8 cellular contexts compared by ENCODE assay signal in genomic region chr11:2929880-2930704, GRCh38. TPM values are rescaled to one million over a fixed set of nuclear protein-coding genes. Genes with fewer than 3 reads are reported as not detected.
DNase-seq lines count a peak whose midpoint lies in the region; ATAC-seq and TF ChIP-seq lines count a peak whose summit lies in the region.

No MANE protein-coding gene starts in this region.

- intact Hi-C loops in adrenal gland (cut with DNase I): no loop called here

- H2AFZ ChIP-seq in GM23338: peak overlapping the region; percentile 91

- H3K4me2 ChIP-seq in GM23338: peak overlapping the region; percentile 98

- H3K36me3 Mint-ChIP-seq in GM23338 (ENCODE audit: low read depth): no peaks in the 10 kb centered on the region; the same call in 1 of the 3 replicates

- H3K27me3 ChIP-seq in GM23338 (ENCODE audit: insufficient read depth): peaks cover 41% of the 10 kb centered on the region
- H3K27me3 ChIP-seq in adrenal gland: peaks cover 11% of the 10 kb centered on the region
- peaks cover 57% of the 10 kb centered on the region for H3K27me3 ChIP-seq in iPS-20b (ENCODE audit: insufficient read depth, low read length)

- H3F3A ChIP-seq in GM23338 (replicated peaks; ENCODE audit: low read depth): peaks cover 6% of the 10 kb centered on the region; the same call in 1 of the 2 replicates

- H3K4me3 Mint-ChIP-seq in GM23338: peak overlapping the region; percentile 70

- no peaks in the 10 kb centered on the region for H3K36me3 ChIP-seq in GM23338 (ENCODE audit: insufficient read depth)
- H3K36me3 ChIP-seq in adrenal gland (replicated peaks in 1 of 2): no peaks in the 10 kb centered on the region
- no peaks in the 10 kb centered on the region for H3K36me3 ChIP-seq in iPS-20b (ENCODE audit: insufficient read depth, low read depth, low read length)

- H3K9me2 ChIP-seq in GM23338 (ENCODE audit: insufficient read depth): no peaks in the 10 kb centered on the region

- H3K4me1 Mint-ChIP-seq in GM23338: peaks cover 13% of the 10 kb centered on the region; the same call in 1 of the 3 replicates

- H3K79me2 ChIP-seq in GM23338 (replicated peaks; ENCODE audit: insufficient read depth): no peaks in the 10 kb centered on the region

- H3K9ac ChIP-seq in iPS-20b (ENCODE audit: low read depth, low read length): 0 out of 2 replicates have a peak overlapping the region, but pooled peaks have one; percentile 25

- DNase-seq in DMS153 treated with DMSO at 0.1 percent for 48 hours (lab: John Stamatoyannopoulos, UW; ENCODE audit: unreplicated experiment) (peak; percentile 65), GM23338 (ENCODE audit: low spot score) (peak; percentile 69), NOMO-1 (lab: John Stamatoyannopoulos, UW; ENCODE audit: unreplicated experiment in 2 of 2) (peak; percentile 44 to 63), adrenal gland (peak in 2 of 7 donors; percentile 27 to 40), inferior parietal cortex (ENCODE audit: extremely low spot score) (no peak)
- DNase-seq in stimulated activated CD4-positive, alpha-beta T cell treated with anti-CD3 and anti-CD28 coated beads, Interleukin-2, amount 100 ng/mL, for 24 hours: peak; percentile 48 to 49

- H3K4me3 ChIP-seq in GM23338 (peak overlapping the region; percentile 67), adrenal gland (peak overlapping the region in 2 of 4 donors; percentile 53 to 63), iPS-20b (ENCODE audit: low read length) (peak overlapping the region; percentile 61)

- H4K20me1 ChIP-seq in GM23338 (replicated peaks; ENCODE audit: insufficient read depth): 0 out of 2 replicates have a peak, but pooled peaks cover 4% of the 10 kb centered on the region

- ATAC-seq in GM23338 (peak; percentile 11), GM21723 (IDR thresholded peaks at IDR 0.05; ENCODE audit: unreplicated experiment) (no peak)

- H3K4me1 ChIP-seq in GM23338 (ENCODE audit: insufficient read depth) (peaks cover 10% of the 10 kb centered on the region; the same call in 1 of the 2 replicates), adrenal gland (replicated peaks in 1 of 2) (peaks cover 16 to 23% of the 10 kb centered on the region in 2 donors), iPS-20b (ENCODE audit: insufficient read depth, low read length) (0 out of 2 replicates have a peak, but pooled peaks cover 4% of the 10 kb centered on the region)

- no peak for TF ChIP-seq POLR2A in adrenal gland (IDR thresholded peaks at IDR 0.05)

- peaks cover 50% of the 10 kb centered on the region for H3K27me3 Mint-ChIP-seq in GM23338 (ENCODE audit: insufficient read depth, low read depth, poor library complexity)

- TF ChIP-seq CTCF in GM23338 (conservative IDR thresholded peaks at IDR 0.05; ENCODE audit: low read depth in 2 of 2) (peak in 1 of 2 experiments; percentile 36; a peak in 1 of 4 replicates), adrenal gland (IDR thresholded peaks at IDR 0.05) (peak in 1 of 6 experiments; percentile 3)

- peaks cover 7% of the 10 kb centered on the region; the same call in 2 of the 3 replicates for H3K9me3 Mint-ChIP-seq in GM23338

- H3K27ac ChIP-seq in GM23338 (ENCODE audit: low read depth): 0 out of 2 replicates have a peak overlapping the region, but pooled peaks have one; percentile 55
- H3K27ac ChIP-seq in adrenal gland: peak overlapping the region in 3 of 5 donors; percentile 5 to 57 (median 30)
- no peak overlapping the region for H3K27ac ChIP-seq in iPS-20b (ENCODE audit: low read length)

- no peak overlapping the region for H3K27ac Mint-ChIP-seq in GM23338

- H3K9me3 ChIP-seq in adrenal gland (replicated peaks in 1 of 3): no peaks in the 10 kb centered on the region
- H3K9me3 ChIP-seq in iPS-20b (ENCODE audit: insufficient read depth, low read depth, low read length): no peaks in the 10 kb centered on the region

- 6 to 9% (median 8%) methylated on average over 21 to 53 of the region's 53 CpGs for WGBS in adrenal gland, 4 donors

TF ChIP-seq in GM23338, 12 proteins besides CTCF, POLR2A, EP300 and RAD21 (continues in another document):
- TF ChIP-seq EZH2 (IDR thresholded peaks at IDR 0.05; ENCODE audit: low read depth, unreplicated experiment) (peak; percentile 25), ZNF114 (CRISPR knock-in tag; IDR thresholded peaks at IDR 0.05) (no peak), STAT1 (IDR thresholded peaks at IDR 0.05; ENCODE audit: unreplicated experiment) (no peak), CREB1 (CRISPR knock-in tag; IDR thresholded peaks at IDR 0.05; ENCODE audit: low read depth) (peak; percentile 24; the same call in 1 of the 2 replicates), POLR2AphosphoS5 (IDR thresholded peaks at IDR 0.05; ENCODE audit: low read depth) (no peak), EZH2phosphoT487 (IDR thresholded peaks at IDR 0.05; ENCODE audit: unreplicated experiment) (no peak), ETS1 (IDR thresholded peaks at IDR 0.05) (no peak), JUNB (IDR thresholded peaks at IDR 0.05; ENCODE audit: unreplicated experiment) (no peak), ZNF331 (CRISPR knock-in tag; IDR thresholded peaks at IDR 0.05; ENCODE audit: low read depth) (no peak), NANOG (IDR thresholded peaks at IDR 0.05; ENCODE audit: borderline replicate concordance) (no peak)
- TF ChIP-seq, protein P1, sequence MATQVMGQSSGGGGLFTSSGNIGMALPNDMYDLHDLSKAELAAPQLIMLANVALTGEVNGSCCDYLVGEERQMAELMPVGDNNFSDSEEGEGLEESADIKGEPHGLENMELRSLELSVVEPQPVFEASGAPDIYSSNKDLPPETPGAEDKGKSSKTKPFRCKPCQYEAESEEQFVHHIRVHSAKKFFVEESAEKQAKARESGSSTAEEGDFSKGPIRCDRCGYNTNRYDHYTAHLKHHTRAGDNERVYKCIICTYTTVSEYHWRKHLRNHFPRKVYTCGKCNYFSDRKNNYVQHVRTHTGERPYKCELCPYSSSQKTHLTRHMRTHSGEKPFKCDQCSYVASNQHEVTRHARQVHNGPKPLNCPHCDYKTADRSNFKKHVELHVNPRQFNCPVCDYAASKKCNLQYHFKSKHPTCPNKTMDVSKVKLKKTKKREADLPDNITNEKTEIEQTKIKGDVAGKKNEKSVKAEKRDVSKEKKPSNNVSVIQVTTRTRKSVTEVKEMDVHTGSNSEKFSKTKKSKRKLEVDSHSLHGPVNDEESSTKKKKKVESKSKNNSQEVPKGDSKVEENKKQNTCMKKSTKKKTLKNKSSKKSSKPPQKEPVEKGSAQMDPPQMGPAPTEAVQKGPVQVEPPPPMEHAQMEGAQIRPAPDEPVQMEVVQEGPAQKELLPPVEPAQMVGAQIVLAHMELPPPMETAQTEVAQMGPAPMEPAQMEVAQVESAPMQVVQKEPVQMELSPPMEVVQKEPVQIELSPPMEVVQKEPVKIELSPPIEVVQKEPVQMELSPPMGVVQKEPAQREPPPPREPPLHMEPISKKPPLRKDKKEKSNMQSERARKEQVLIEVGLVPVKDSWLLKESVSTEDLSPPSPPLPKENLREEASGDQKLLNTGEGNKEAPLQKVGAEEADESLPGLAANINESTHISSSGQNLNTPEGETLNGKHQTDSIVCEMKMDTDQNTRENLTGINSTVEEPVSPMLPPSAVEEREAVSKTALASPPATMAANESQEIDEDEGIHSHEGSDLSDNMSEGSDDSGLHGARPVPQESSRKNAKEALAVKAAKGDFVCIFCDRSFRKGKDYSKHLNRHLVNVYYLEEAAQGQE (IDR thresholded peaks at IDR 0.05; ENCODE audit: unreplicated experiment): no peak

RNA-seq across cellular contexts. Expression of gene PHLDA2, which starts 0.9 kb away (rescaled TPM):
- total RNA-seq in GM23338 (2014; rRNA removed; shearing (Covaris generic)): 3.8 TPM in 1 of 2 replicates, not detected in the other
- polyA plus RNA-seq in GM23338 (2016; fragmentation: Nextera tagmentation; extraction: Ambion mirVana): 16.5 and 19.2 TPM in 2 replicates
- total RNA-seq in adrenal gland: 1 to 10 TPM in 6 of 8 donors, not detected in 2; 1.4 to 8.7 (median 2.3) TPM
- 1 to 10 TPM in 2 of 3 donors, not detected in 1; 1.1 to 8.9 TPM for polyA plus RNA-seq in adrenal gland

RNA-seq across cellular contexts. Expression of gene CDKN1C, which starts 44.5 kb away (rescaled TPM):
- 22.2 and 23.5 TPM in 2 replicates for total RNA-seq in GM23338 (2014; rRNA removed; shearing (Covaris generic))
- polyA plus RNA-seq in GM23338 (2016; fragmentation: Nextera tagmentation; extraction: Ambion mirVana) (19.3 and 23.6 TPM in 2 replicates), adrenal gland (100 to 1,000 TPM in 2 of 3 donors, 10 to 100 TPM in 1; 17.7 to 229 (median 152) TPM)
- 100 to 1,000 TPM in 7 of 8 donors, 10 to 100 TPM in 1; 32.8 to 817 (median 464) TPM for total RNA-seq in adrenal gland
